ENCODE assay signal across 1 cellular context in the genomic region with DNA sequence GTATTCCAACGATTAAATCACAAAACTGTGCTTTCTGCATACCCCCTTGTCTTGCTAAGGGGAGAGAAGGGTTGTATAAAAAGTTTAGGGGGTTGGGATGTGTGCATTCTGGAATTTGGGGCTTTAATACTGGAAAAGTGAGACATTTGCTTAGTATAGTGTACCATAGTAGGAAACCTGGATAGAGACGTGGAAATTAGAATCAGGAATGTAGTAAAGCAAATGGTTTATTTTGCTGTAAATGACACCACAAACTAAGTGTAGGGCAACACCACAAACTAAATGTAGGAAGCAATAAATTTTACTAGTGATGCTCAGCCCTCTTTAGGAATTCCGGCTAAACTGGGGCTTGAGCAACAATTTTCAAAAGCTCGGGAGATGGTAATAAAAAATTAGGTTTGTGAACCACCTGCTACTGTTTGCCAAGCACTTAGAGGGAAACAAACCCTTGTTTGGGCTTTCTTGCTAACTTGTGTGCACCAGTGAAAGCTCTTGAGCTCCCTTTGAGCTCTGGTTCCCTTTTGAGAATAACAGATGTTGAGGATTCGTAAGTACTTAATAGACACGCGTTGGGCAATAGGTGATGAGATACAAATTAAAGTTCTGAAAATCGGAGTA.
TF ChIP-seq lines count a peak whose summit lies in the region.

No MANE protein-coding gene starts in this region.

TF ChIP-seq in WTC11, 78 proteins besides CTCF, POLR2A, EP300 and RAD21 (continued from another document):
- TF ChIP-seq USF1 (CRISPR knock-in tag; IDR thresholded peaks at IDR 0.05) (no peak), MLX (CRISPR knock-in tag; IDR thresholded peaks at IDR 0.05) (no peak), ZNF671 (CRISPR knock-in tag; IDR thresholded peaks at IDR 0.05) (peak; percentile 82), EMX1 (CRISPR knock-in tag; IDR thresholded peaks at IDR 0.05) (peak; percentile 80), ZNF121 (CRISPR knock-in tag; IDR thresholded peaks at IDR 0.05) (no peak), PRRX2 (CRISPR knock-in tag; IDR thresholded peaks at IDR 0.05) (peak; percentile 54; the same call in 1 of the 2 replicates)
- TF ChIP-seq, protein P1, sequence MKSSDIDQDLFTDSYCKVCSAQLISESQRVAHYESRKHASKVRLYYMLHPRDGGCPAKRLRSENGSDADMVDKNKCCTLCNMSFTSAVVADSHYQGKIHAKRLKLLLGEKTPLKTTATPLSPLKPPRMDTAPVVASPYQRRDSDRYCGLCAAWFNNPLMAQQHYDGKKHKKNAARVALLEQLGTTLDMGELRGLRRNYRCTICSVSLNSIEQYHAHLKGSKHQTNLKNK (CRISPR knock-in tag; IDR thresholded peaks at IDR 0.05) = peak; percentile 49
- TF ChIP-seq, protein P2, sequence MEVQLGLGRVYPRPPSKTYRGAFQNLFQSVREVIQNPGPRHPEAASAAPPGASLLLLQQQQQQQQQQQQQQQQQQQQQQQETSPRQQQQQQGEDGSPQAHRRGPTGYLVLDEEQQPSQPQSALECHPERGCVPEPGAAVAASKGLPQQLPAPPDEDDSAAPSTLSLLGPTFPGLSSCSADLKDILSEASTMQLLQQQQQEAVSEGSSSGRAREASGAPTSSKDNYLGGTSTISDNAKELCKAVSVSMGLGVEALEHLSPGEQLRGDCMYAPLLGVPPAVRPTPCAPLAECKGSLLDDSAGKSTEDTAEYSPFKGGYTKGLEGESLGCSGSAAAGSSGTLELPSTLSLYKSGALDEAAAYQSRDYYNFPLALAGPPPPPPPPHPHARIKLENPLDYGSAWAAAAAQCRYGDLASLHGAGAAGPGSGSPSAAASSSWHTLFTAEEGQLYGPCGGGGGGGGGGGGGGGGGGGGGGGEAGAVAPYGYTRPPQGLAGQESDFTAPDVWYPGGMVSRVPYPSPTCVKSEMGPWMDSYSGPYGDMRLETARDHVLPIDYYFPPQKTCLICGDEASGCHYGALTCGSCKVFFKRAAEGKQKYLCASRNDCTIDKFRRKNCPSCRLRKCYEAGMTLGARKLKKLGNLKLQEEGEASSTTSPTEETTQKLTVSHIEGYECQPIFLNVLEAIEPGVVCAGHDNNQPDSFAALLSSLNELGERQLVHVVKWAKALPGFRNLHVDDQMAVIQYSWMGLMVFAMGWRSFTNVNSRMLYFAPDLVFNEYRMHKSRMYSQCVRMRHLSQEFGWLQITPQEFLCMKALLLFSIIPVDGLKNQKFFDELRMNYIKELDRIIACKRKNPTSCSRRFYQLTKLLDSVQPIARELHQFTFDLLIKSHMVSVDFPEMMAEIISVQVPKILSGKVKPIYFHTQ (CRISPR knock-in tag; IDR thresholded peaks at IDR 0.05) = peak; percentile 8
